ENCODE assay signal across 8 cellular contexts in genomic region chr3:49906004-49906860, GRCh38. TPM values are rescaled to one million over a fixed set of nuclear protein-coding genes. Genes with fewer than 3 reads are reported as not detected.
DNase-seq lines count a peak whose midpoint lies in the region; ATAC-seq and TF ChIP-seq lines count a peak whose summit lies in the region.

No MANE protein-coding gene starts in this region.

- H3K4me1 ChIP-seq in duodenal mucosa (ENCODE audit: control insufficient read depth in 1 of 2, insufficient read depth in 2 of 2, low read length in 2 of 2), result peaks cover 45 to 64% of the 10 kb centered on the region in 2 donors

- no peaks in the 10 kb centered on the region for H3K27me3 ChIP-seq in duodenal mucosa (ENCODE audit: control insufficient read depth in 1 of 2, insufficient read depth in 2 of 2, low read length in 2 of 2)

- H3K4me3 ChIP-seq in duodenal mucosa (ENCODE audit: low read depth in 1 of 2, low read length in 2 of 2), result peak overlapping the region; percentile 38 to 72

- peaks cover 6% of the 10 kb centered on the region for H3K36me3 Mint-ChIP-seq in mesothelial cell of epicardium

- H3K9me3 ChIP-seq in duodenal mucosa (ENCODE audit: control insufficient read depth in 1 of 2, low read length in 2 of 2), result no peaks in the 10 kb centered on the region

- DNase-seq in ELF-1 (ENCODE audit: low read depth, low spot score) (peak; percentile 54), LoVo (ENCODE audit: low spot score) (peak; percentile 83), mesothelial cell of epicardium (ENCODE audit: low spot score in 2 of 2, unreplicated experiment in 2 of 2) (peak in 1 of 2 experiments; percentile 54)
- DNase-seq in activated CD4-positive, alpha-beta T cell treated with anti-CD3 and anti-CD28 coated beads, Interleukin-2, amount 50 U/mL, for 48 hours, result peak; percentile 53 to 55
- peak; percentile 10 to 46 (median 17) for DNase-seq in stimulated activated naive CD4-positive, alpha-beta T cell (lab: John Stamatoyannopoulos, UW)

- peak overlapping the region; percentile 1 for H3K4me3 Mint-ChIP-seq in mesothelial cell of epicardium

- peak overlapping the region; percentile 74 for H3K27ac ChIP-seq in duodenal mucosa (ENCODE audit: low read depth, low read length)

- H3K27ac Mint-ChIP-seq in mesothelial cell of epicardium, result no peak overlapping the region

- no peaks in the 10 kb centered on the region for H3K9me3 Mint-ChIP-seq in mesothelial cell of epicardium

- peaks cover 2 to 34% of the 10 kb centered on the region in 2 donors for H3K36me3 ChIP-seq in duodenal mucosa (ENCODE audit: control insufficient read depth in 1 of 2, insufficient read depth in 2 of 2, low read length in 2 of 2)

- peak overlapping the region; percentile 43 to 62 for H3K9ac ChIP-seq in duodenal mucosa (ENCODE audit: low read depth in 1 of 2, low read length in 2 of 2)

- ATAC-seq in GM21381 (IDR thresholded peaks at IDR 0.05; ENCODE audit: unreplicated experiment), result no peak
- no peak for ATAC-seq in GM21515 (IDR thresholded peaks at IDR 0.05; ENCODE audit: unreplicated experiment)

- TF ChIP-seq CTCF in mesothelial cell of epicardium (IDR thresholded peaks at IDR 0.05; ENCODE audit: unreplicated experiment), result peak; percentile 20

- H3K27me3 Mint-ChIP-seq in mesothelial cell of epicardium (ENCODE audit: low read depth), result peaks cover 16% of the 10 kb centered on the region

- peaks cover 9% of the 10 kb centered on the region for H3K4me1 Mint-ChIP-seq in mesothelial cell of epicardium

RNA-seq across cellular contexts. Expression of gene MST1R, which starts 2.6 kb away (rescaled TPM):
- 3.8 to 7.0 TPM (median 4.3 TPM) in 3 replicates for total RNA-seq in mesothelial cell of epicardium

RNA-seq across cellular contexts. Expression of gene MON1A, which starts 23.4 kb away (rescaled TPM):
- total RNA-seq in mesothelial cell of epicardium, result 5.7 to 6.2 TPM (median 5.7 TPM) in 3 replicates

RNA-seq across cellular contexts. Expression of gene RBM6, which starts 33.7 kb away (rescaled TPM):
- 158 to 162 TPM (median 159 TPM) in 3 replicates for total RNA-seq in mesothelial cell of epicardium

RNA-seq across cellular contexts. Expression of gene CAMKV, which starts 36.5 kb away (rescaled TPM):
- 0.14 to 0.58 TPM in 2 of 3 replicates, not detected in the other for total RNA-seq in mesothelial cell of epicardium

RNA-seq across cellular contexts. Expression of gene TRAIP, which starts 49.9 kb away (rescaled TPM):
- total RNA-seq in mesothelial cell of epicardium, result 10.4 to 15.0 TPM (median 10.6 TPM) in 3 replicates
